ENCODE assay signal across 9 cellular contexts in genomic region chr12:123427036-123427769, GRCh38. TPM values are rescaled to one million over a fixed set of nuclear protein-coding genes. Genes with fewer than 3 reads are reported as not detected.
A peak's percentile ranks its signal among the peaks of the same experiment; 100 is the strongest.
DNase-seq lines count a peak whose midpoint lies in the region; ATAC-seq lines count a peak whose summit lies in the region.
"Had no signal": no experiment of that assay in that cellular context is flagged by ENCODE, and none has a peak within 500 bp of the region (broad histone marks: within the 10 kb centered on the region; RNA-seq: fewer than 3 reads in every experiment).

No MANE protein-coding gene starts in this region.

- ATAC-seq in GM18502 (IDR thresholded peaks at IDR 0.05; ENCODE audit: poor library complexity, unreplicated experiment) (peak; percentile 92), GM21390 (IDR thresholded peaks at IDR 0.05; ENCODE audit: unreplicated experiment) (peak; percentile 91), HG03439 (IDR thresholded peaks at IDR 0.05; ENCODE audit: unreplicated experiment) (peak; percentile 67), Right ventricle myocardium superior (ENCODE audit: poor library complexity) (no peak)
- ATAC-seq in effector memory CD8-positive, alpha-beta T cell (replicated peaks) = peak; percentile 81

- H3K27ac Mint-ChIP-seq in effector memory CD8-positive, alpha-beta T cell = peak overlapping the region; percentile 89 to 96

- intact Hi-C loops in Right ventricle myocardium superior (cut with DNase I) = no loop called here

- H3K27me3 Mint-ChIP-seq in effector memory CD8-positive, alpha-beta T cell = no peaks in the 10 kb centered on the region

- DNase-seq in effector memory CD8-positive, alpha-beta T cell = peak; percentile 14 to 38 (median 25)
- DNase-seq in cortex of kidney (lab: John Stamatoyannopoulos, UW) (no peak), Right ventricle myocardium superior (no peak), NCI-H1105 (lab: John Stamatoyannopoulos, UW) (no peak), NCI-H2081 treated with DMSO at 0.1 percent for 48 hours (lab: John Stamatoyannopoulos, UW) (no peak)
- DNase-seq: HCEC 1CT had no signal

- peaks cover 54% of the 10 kb centered on the region for H3K36me3 Mint-ChIP-seq in effector memory CD8-positive, alpha-beta T cell (ENCODE audit: insufficient read depth)

- peaks cover 19 to 35% of the 10 kb centered on the region in 2 donors for H3K4me1 Mint-ChIP-seq in effector memory CD8-positive, alpha-beta T cell (ENCODE audit: low read depth in 2 of 2)

- no peaks in the 10 kb centered on the region for H3K9me3 Mint-ChIP-seq in effector memory CD8-positive, alpha-beta T cell

- peak overlapping the region; percentile 56 to 62 for H3K4me3 Mint-ChIP-seq in effector memory CD8-positive, alpha-beta T cell

RNA-seq across cellular contexts. Expression of gene RILPL2, which starts 9.3 kb away (rescaled TPM):
- total RNA-seq in Right ventricle myocardium superior = 1.9 TPM

RNA-seq across cellular contexts. Expression of gene SNRNP35, which starts 30.7 kb away (rescaled TPM):
- 23.4 TPM for total RNA-seq in Right ventricle myocardium superior

RNA-seq across cellular contexts. Expression of gene KMT5A, which starts 43.3 kb away (rescaled TPM):
- total RNA-seq in Right ventricle myocardium superior = 31.8 TPM

Comparison
In these comparisons a context has a peak if more than half of its experiments do, and no peak if none do; other contexts are left out.
1. DNase-seq: peak in effector memory CD8-positive, alpha-beta T cell (3 of 3); none in cortex of kidney (single experiment), Right ventricle myocardium superior (single experiment), NCI-H1105 (single experiment) and NCI-H2081 treated with DMSO at 0.1 percent for 48 hours (single experiment).